In genomic region chr3:172260381-172260780, GRCh38 we compare ENCODE assay signal across 11 cellular contexts.
DNase-seq lines count a peak whose midpoint lies in the region; ATAC-seq and TF ChIP-seq lines count a peak whose summit lies in the region.
"Had no signal": no experiment of that assay in that cellular context is flagged by ENCODE, and none has a peak within 500 bp of the region (broad histone marks: within the 10 kb centered on the region; RNA-seq: fewer than 3 reads in every experiment).

No MANE protein-coding gene starts in this region.

- H3K14ac ChIP-seq in H9 (ENCODE audit: insufficient read depth, low read length) (no peak overlapping the region), neuronal stem cell (ENCODE audit: low read length) (no peak overlapping the region)

- DNase-seq in H9 = no peak
- DNase-seq in cardiac fibroblast (ENCODE audit: low read depth in 2 of 2) = peak; percentile 47 to 68
- DNase-seq in lower lobe of right lung = no peak
- no peak for DNase-seq in tibial artery
- no peak for DNase-seq in neuronal stem cell (ENCODE audit: low spot score)
- DNase-seq in hypothalamus (lab: John Stamatoyannopoulos, UW) = no peak
- no peak for DNase-seq in body of pancreas
- no peak for DNase-seq in NCI-H1417 treated with DMSO at 0.1 percent for 48 hours (lab: John Stamatoyannopoulos, UW)
- DNase-seq: anterior cingulate cortex, erythroblast had no signal

- H3K4me1 ChIP-seq in H9 (ENCODE audit: insufficient read depth, low read length) (peaks cover 4% of the 10 kb centered on the region; the same call in 1 of the 2 replicates), lower lobe of right lung (peaks cover 56% of the 10 kb centered on the region), tibial artery (peaks cover 0 to 90% (median 69%) of the 10 kb centered on the region in 4 donors), neuronal stem cell (ENCODE audit: control insufficient read depth in 2 of 2, insufficient read depth in 1 of 2, low read depth in 1 of 2, low read length in 2 of 2) (peaks cover 9 to 18% of the 10 kb centered on the region in 2 donors), body of pancreas (peaks cover 27% of the 10 kb centered on the region)

- peaks cover 31 to 37% of the 10 kb centered on the region in 2 experiments for H3K4me1 Mint-ChIP-seq in H9

- H3K23ac ChIP-seq in H9 (ENCODE audit: insufficient read length, low read depth, low read length) (no peak overlapping the region), neuronal stem cell (ENCODE audit: low read depth, low read length, poor library complexity) (no peak overlapping the region)

- H3K27ac Mint-ChIP-seq in H9 = peak overlapping the region in 2 of 3 experiments; percentile 46 to 74; a peak in 2 of 7 replicates

- peaks cover 0 to 8% (median 0%) of the 10 kb centered on the region in 3 experiments; a peak in 5 of 7 replicates for H3K36me3 Mint-ChIP-seq in H9 (ENCODE audit: insufficient read depth in 1 of 3, low read depth in 3 of 3)

- no CpG with 5 or more reads among the region's 2 CpGs for WGBS in H9 (ENCODE audit: extremely low coverage, insufficient read length, low lambda C conversion rate)
- no CpG with 5 or more reads among the region's 2 CpGs for WGBS in neuronal stem cell (ENCODE audit: extremely low coverage in 2 of 2, insufficient read length in 2 of 2, insufficient replicate concordance in 1 of 2), 2 donors
- WGBS in body of pancreas, 2 donors = 78 to 93% methylated on average over 2 of the region's 2 CpGs

- H3K23me2 ChIP-seq in H9 (ENCODE audit: insufficient read length, low read depth, low read length, poor library complexity, severe bottlenecking) = no peaks in the 10 kb centered on the region

- H3K79me2 ChIP-seq in H9 (ENCODE audit: insufficient read depth, low read length) = no peaks in the 10 kb centered on the region

- no peak overlapping the region for H2BK12ac ChIP-seq in H9 (ENCODE audit: insufficient read length, low read depth, low read length)
- H2BK12ac ChIP-seq in neuronal stem cell (ENCODE audit: low read length) = no peak overlapping the region

- H4K91ac ChIP-seq in H9 (ENCODE audit: insufficient read length, low read depth, low read length) = no peak overlapping the region
- H4K91ac ChIP-seq in neuronal stem cell (ENCODE audit: low read depth, low read length, poor library complexity) = no peak overlapping the region

- no peaks in the 10 kb centered on the region for H4K20me1 ChIP-seq in H9 (ENCODE audit: control insufficient read depth, insufficient read depth, insufficient read length)

- H3K36me3 ChIP-seq in lower lobe of right lung = peaks cover 12% of the 10 kb centered on the region
- no peaks in the 10 kb centered on the region for H3K36me3 ChIP-seq in tibial artery
- H3K36me3 ChIP-seq in neuronal stem cell (replicated peaks in 1 of 2; ENCODE audit: control insufficient read depth in 2 of 2, insufficient read depth in 2 of 2, low read length in 2 of 2) = peaks cover 0 to 64% of the 10 kb centered on the region in 2 donors
- peaks cover 0 to 3% of the 10 kb centered on the region in 2 donors for H3K36me3 ChIP-seq in body of pancreas (replicated peaks in 1 of 2; ENCODE audit: insufficient read depth in 1 of 2, low read depth in 2 of 2)

- no peak overlapping the region for H3K4ac ChIP-seq in H9 (ENCODE audit: low read depth, low read length)
- H3K4ac ChIP-seq in neuronal stem cell (ENCODE audit: low read length) = no peak overlapping the region

- H2BK20ac ChIP-seq in H9 (ENCODE audit: low read depth, low read length, poor library complexity, severe bottlenecking) = no peak overlapping the region

- no peak overlapping the region for H2AK5ac ChIP-seq in H9 (ENCODE audit: insufficient read length, low read length)
- no peak overlapping the region for H2AK5ac ChIP-seq in neuronal stem cell (ENCODE audit: low read depth, low read length)

- H4K8ac ChIP-seq in H9 (replicated peaks; ENCODE audit: insufficient read length, low read depth, low read length) (no peak overlapping the region), neuronal stem cell (ENCODE audit: low read depth, low read length) (no peak overlapping the region)

- no peak for TF ChIP-seq POLR2A in body of pancreas (IDR thresholded peaks at IDR 0.05)

- H3K27ac ChIP-seq in H9 (ENCODE audit: insufficient read length, low read depth, low read length) (no peak overlapping the region), lower lobe of right lung (peak overlapping the region; percentile 46), tibial artery (peak overlapping the region; percentile 53 to 81), neuronal stem cell (replicated peaks; ENCODE audit: low read length) (no peak overlapping the region), body of pancreas (no peak overlapping the region)

- ATAC-seq in lower lobe of right lung (peak; percentile 57 to 63), body of pancreas (no peak)
- ATAC-seq: Panc1 had no signal

- no peak overlapping the region for H2AFZ ChIP-seq in H9 (ENCODE audit: low read length)
- no peak overlapping the region for H2AFZ ChIP-seq in neuronal stem cell (ENCODE audit: low read length)

- no peak overlapping the region for H3K4me3 ChIP-seq in cardiac fibroblast (replicated peaks in 1 of 2; ENCODE audit: low read depth in 2 of 2, low read length in 2 of 2)
- no peak overlapping the region for H3K4me3 ChIP-seq in lower lobe of right lung
- H3K4me3 ChIP-seq in tibial artery = no peak overlapping the region
- no peak overlapping the region for H3K4me3 ChIP-seq in neuronal stem cell (ENCODE audit: low read length in 2 of 2)
- no peak overlapping the region for H3K4me3 ChIP-seq in body of pancreas

- H2BK120ac ChIP-seq in H9 (ENCODE audit: low read depth, low read length, poor library complexity, severe bottlenecking) = no peak overlapping the region
- H2BK120ac ChIP-seq in neuronal stem cell (ENCODE audit: low read depth, low read length) = no peak overlapping the region

- intact Hi-C loops in lower lobe of right lung (cut with DNase I) (no loop called here), tibial artery (cut with DNase I; ENCODE audit: low total_unique reads) (loop anchor here (5.0 kb wide), 1 partner anchor 57 kb away; no protein-coding TSS in a partner anchor), body of pancreas (cut with DNase I) (no loop called here)

- no peak overlapping the region for H3K9ac ChIP-seq in H9 (ENCODE audit: extremely low read depth, insufficient read length, low read length)
- H3K9ac ChIP-seq in neuronal stem cell (ENCODE audit: low read depth, low read length, poor library complexity) = no peak overlapping the region

- no peak overlapping the region for H2BK15ac ChIP-seq in H9 (ENCODE audit: low read depth, low read length)
- no peak overlapping the region for H2BK15ac ChIP-seq in neuronal stem cell (ENCODE audit: low read length)

- H3K27me3 Mint-ChIP-seq in H9 (ENCODE audit: low read depth) = no peaks in the 10 kb centered on the region

- H3K9me3 Mint-ChIP-seq in H9 = no peaks in the 10 kb centered on the region

- no peak overlapping the region for H3K4me3 Mint-ChIP-seq in H9

- H3T11ph ChIP-seq in H9 (ENCODE audit: low read length) = no peak overlapping the region

- H4K5ac ChIP-seq in H9 (ENCODE audit: insufficient read length, low read depth, low read length) = no peak overlapping the region

- H2BK5ac ChIP-seq in H9 (ENCODE audit: insufficient read length, low read length) = no peak overlapping the region
- H2BK5ac ChIP-seq in neuronal stem cell (ENCODE audit: low read length) = no peak overlapping the region

- H3K56ac ChIP-seq in H9 (ENCODE audit: insufficient read length, low read depth, low read length) = no peak overlapping the region

- H3K27me3 ChIP-seq in H9 (ENCODE audit: insufficient read depth, low read length) (no peaks in the 10 kb centered on the region), lower lobe of right lung (ENCODE audit: low read depth) (no peaks in the 10 kb centered on the region), tibial artery (no peaks in the 10 kb centered on the region), neuronal stem cell (ENCODE audit: control insufficient read depth in 3 of 3, insufficient read depth in 3 of 3, low read depth in 1 of 3, low read length in 3 of 3) (no peaks in the 10 kb centered on the region), body of pancreas (no peaks in the 10 kb centered on the region)

- no peaks in the 10 kb centered on the region for H3K79me1 ChIP-seq in H9 (ENCODE audit: insufficient read depth, low read depth, low read length, poor library complexity, severe bottlenecking)
- H3K79me1 ChIP-seq in neuronal stem cell (ENCODE audit: low read depth, low read length) = no peaks in the 10 kb centered on the region

- H3K9me3 ChIP-seq in H9 (ENCODE audit: control insufficient read depth, low read depth, low read length) = no peaks in the 10 kb centered on the region
- no peaks in the 10 kb centered on the region for H3K9me3 ChIP-seq in lower lobe of right lung
- no peaks in the 10 kb centered on the region for H3K9me3 ChIP-seq in tibial artery
- H3K9me3 ChIP-seq in neuronal stem cell (replicated peaks in 1 of 2; ENCODE audit: control insufficient read depth in 2 of 2, insufficient read depth in 1 of 2, low read depth in 1 of 2, low read length in 2 of 2) = no peaks in the 10 kb centered on the region
- no peaks in the 10 kb centered on the region for H3K9me3 ChIP-seq in body of pancreas

- no peak overlapping the region for H3K4me2 ChIP-seq in H9 (ENCODE audit: insufficient read depth, insufficient read length, low read length)
- H3K4me2 ChIP-seq in neuronal stem cell (ENCODE audit: insufficient read depth, low read length, poor library complexity, severe bottlenecking) = no peak overlapping the region

- no peak overlapping the region for H3K18ac ChIP-seq in H9 (ENCODE audit: insufficient read length, low read depth, low read length)
- no peak overlapping the region for H3K18ac ChIP-seq in neuronal stem cell (ENCODE audit: low read length)

- TF ChIP-seq CTCF in H9 (conservative IDR thresholded peaks at IDR 0.05) = no peak
- no peak for TF ChIP-seq CTCF in cardiac fibroblast (IDR thresholded peaks at IDR 0.05; ENCODE audit: low read depth, low read length)
- no peak for TF ChIP-seq CTCF in lower lobe of right lung (IDR thresholded peaks at IDR 0.05)
- TF ChIP-seq CTCF in tibial artery (IDR thresholded peaks at IDR 0.05) = no peak
- no peak for TF ChIP-seq CTCF in body of pancreas (IDR thresholded peaks at IDR 0.05)

Comparison
In these comparisons a context has a peak if more than half of its experiments do, and no peak if none do; other contexts are left out.
1. DNase-seq: peak in cardiac fibroblast (2 of 2); none in H9 (single experiment), lower lobe of right lung (single experiment), tibial artery (0 of 2), neuronal stem cell (single experiment), hypothalamus (0 of 51), body of pancreas (0 of 4) and NCI-H1417 treated with DMSO at 0.1 percent for 48 hours (single experiment).
2. H3K27ac ChIP-seq: peak in lower lobe of right lung (single experiment) and tibial artery (2 of 2); none in H9 (single experiment), neuronal stem cell (single experiment) and body of pancreas (0 of 4).